Comparison of ENCODE assay signal across 1 cellular context in genomic region chr1:153570874-153571273, GRCh38.
TF ChIP-seq lines count a peak whose summit lies in the region.

No MANE protein-coding gene starts in this region.

TF ChIP-seq in H1, 55 proteins besides CTCF, POLR2A, EP300 and RAD21:
- TF ChIP-seq SP4 (IDR thresholded peaks at IDR 0.05; ENCODE audit: low read length) (no peak), SAP30 (IDR thresholded peaks at IDR 0.05; ENCODE audit: insufficient read depth, insufficient replicate concordance, low read length) (no peak)
